Comparison of ENCODE assay signal across 1 cellular context in the genomic region with DNA sequence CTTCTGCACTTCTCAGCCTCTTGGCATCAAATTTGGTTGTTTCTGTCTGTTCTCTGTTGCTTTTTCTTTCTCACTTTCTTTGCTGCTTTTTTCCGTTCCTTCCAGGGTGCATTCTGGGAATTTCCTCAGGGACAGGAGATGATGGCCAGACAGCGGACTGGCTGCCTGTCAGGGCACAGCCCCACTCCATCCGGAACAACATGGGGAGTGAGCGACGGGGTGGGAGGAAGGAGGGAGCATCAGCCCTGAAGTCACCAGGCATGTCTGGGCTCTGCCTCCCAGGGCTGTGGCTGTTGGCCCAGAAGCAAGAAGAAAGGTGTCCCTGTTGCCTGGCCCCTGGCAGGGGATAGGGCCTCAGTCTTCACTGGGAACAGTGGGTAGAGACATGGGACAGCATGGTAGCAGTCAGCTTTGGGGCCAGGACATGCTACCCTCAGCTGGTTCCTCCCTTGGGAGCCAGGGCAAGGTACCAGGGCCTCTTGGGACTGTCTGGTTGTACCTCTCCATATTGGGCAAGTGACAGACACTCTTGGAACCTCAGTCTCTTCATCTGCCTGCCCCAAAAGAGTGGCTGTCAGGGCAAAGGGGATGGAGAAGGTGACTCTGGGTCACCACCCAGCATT.
A peak's percentile ranks its signal among the peaks of the same experiment; 100 is the strongest.
TF ChIP-seq lines count a peak whose summit lies in the region.

No MANE protein-coding gene starts in this region.

TF ChIP-seq in HepG2, 621 proteins besides CTCF, POLR2A, EP300 and RAD21:
- TF ChIP-seq ZFP82 (CRISPR knock-in tag; IDR thresholded peaks at IDR 0.05; ENCODE audit: borderline replicate concordance) (no peak), TMF1 (CRISPR knock-in tag; IDR thresholded peaks at IDR 0.05; ENCODE audit: low read depth) (0 out of 2 replicates have a peak, but pooled peaks have one; percentile 48), GABPA (IDR thresholded peaks at IDR 0.05; ENCODE audit: low read depth, low read length) (no peak), GABPA (CRISPR knock-in tag; IDR thresholded peaks at IDR 0.05; ENCODE audit: low read depth) (0 out of 2 replicates have a peak, but pooled peaks have one; percentile 10), KLF9 (CRISPR knock-in tag; IDR thresholded peaks at IDR 0.05; ENCODE audit: low read depth) (no peak), GLI4 (CRISPR knock-in tag; IDR thresholded peaks at IDR 0.05; ENCODE audit: borderline replicate concordance) (0 out of 2 replicates have a peak, but pooled peaks have one; percentile 10), ZNF7 (CRISPR knock-in tag; IDR thresholded peaks at IDR 0.05) (no peak), NFIC (IDR thresholded peaks at IDR 0.05; ENCODE audit: low read length) (no peak), ETV5 (CRISPR knock-in tag; IDR thresholded peaks at IDR 0.05; ENCODE audit: borderline replicate concordance) (no peak), CREM (IDR thresholded peaks at IDR 0.05) (no peak), CREM (CRISPR knock-in tag; IDR thresholded peaks at IDR 0.05) (no peak), XRCC5 (optimal IDR thresholded peaks at IDR 0.05; ENCODE audit: low read length) (peak; percentile 0), KDM5B (CRISPR knock-in tag; IDR thresholded peaks at IDR 0.05; ENCODE audit: borderline replicate concordance) (0 out of 2 replicates have a peak, but pooled peaks have one; percentile 20), ZFP41 (CRISPR knock-in tag; IDR thresholded peaks at IDR 0.05; ENCODE audit: borderline replicate concordance) (no peak)
- TF ChIP-seq, protein P1, sequence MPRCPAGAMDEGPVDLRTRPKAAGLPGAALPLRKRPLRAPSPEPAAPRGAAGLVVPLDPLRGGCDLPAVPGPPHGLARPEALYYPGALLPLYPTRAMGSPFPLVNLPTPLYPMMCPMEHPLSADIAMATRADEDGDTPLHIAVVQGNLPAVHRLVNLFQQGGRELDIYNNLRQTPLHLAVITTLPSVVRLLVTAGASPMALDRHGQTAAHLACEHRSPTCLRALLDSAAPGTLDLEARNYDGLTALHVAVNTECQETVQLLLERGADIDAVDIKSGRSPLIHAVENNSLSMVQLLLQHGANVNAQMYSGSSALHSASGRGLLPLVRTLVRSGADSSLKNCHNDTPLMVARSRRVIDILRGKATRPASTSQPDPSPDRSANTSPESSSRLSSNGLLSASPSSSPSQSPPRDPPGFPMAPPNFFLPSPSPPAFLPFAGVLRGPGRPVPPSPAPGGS (CRISPR knock-in tag; IDR thresholded peaks at IDR 0.05) = no peak
- TF ChIP-seq, protein P2, sequence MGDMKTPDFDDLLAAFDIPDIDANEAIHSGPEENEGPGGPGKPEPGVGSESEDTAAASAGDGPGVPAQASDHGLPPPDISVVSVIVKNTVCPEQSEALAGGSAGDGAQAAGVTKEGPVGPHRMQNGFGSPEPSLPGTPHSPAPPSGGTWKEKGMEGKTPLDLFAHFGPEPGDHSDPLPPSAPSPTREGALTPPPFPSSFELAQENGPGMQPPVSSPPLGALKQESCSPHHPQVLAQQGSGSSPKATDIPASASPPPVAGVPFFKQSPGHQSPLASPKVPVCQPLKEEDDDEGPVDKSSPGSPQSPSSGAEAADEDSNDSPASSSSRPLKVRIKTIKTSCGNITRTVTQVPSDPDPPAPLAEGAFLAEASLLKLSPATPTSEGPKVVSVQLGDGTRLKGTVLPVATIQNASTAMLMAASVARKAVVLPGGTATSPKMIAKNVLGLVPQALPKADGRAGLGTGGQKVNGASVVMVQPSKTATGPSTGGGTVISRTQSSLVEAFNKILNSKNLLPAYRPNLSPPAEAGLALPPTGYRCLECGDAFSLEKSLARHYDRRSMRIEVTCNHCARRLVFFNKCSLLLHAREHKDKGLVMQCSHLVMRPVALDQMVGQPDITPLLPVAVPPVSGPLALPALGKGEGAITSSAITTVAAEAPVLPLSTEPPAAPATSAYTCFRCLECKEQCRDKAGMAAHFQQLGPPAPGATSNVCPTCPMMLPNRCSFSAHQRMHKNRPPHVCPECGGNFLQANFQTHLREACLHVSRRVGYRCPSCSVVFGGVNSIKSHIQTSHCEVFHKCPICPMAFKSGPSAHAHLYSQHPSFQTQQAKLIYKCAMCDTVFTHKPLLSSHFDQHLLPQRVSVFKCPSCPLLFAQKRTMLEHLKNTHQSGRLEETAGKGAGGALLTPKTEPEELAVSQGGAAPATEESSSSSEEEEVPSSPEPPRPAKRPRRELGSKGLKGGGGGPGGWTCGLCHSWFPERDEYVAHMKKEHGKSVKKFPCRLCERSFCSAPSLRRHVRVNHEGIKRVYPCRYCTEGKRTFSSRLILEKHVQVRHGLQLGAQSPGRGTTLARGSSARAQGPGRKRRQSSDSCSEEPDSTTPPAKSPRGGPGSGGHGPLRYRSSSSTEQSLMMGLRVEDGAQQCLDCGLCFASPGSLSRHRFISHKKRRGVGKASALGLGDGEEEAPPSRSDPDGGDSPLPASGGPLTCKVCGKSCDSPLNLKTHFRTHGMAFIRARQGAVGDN (CRISPR knock-in tag; IDR thresholded peaks at IDR 0.05) = peak; percentile 49; the same call in 1 of the 2 replicates
- TF ChIP-seq, protein P3, sequence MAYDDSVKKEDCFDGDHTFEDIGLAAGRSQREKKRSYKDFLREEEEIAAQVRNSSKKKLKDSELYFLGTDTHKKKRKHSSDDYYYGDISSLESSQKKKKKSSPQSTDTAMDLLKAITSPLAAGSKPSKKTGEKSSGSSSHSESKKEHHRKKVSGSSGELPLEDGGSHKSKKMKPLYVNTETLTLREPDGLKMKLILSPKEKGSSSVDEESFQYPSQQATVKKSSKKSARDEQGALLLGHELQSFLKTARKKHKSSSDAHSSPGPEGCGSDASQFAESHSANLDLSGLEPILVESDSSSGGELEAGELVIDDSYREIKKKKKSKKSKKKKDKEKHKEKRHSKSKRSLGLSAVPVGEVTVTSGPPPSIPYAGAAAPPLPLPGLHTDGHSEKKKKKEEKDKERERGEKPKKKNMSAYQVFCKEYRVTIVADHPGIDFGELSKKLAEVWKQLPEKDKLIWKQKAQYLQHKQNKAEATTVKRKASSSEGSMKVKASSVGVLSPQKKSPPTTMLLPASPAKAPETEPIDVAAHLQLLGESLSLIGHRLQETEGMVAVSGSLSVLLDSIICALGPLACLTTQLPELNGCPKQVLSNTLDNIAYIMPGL (CRISPR knock-in tag; IDR thresholded peaks at IDR 0.05; ENCODE audit: borderline replicate concordance in 1 of 2, low read depth in 1 of 2) = 0 out of 4 replicates have a peak, but pooled peaks of 1 of the 2 experiments have one; percentile 0
- TF ChIP-seq, protein P4, sequence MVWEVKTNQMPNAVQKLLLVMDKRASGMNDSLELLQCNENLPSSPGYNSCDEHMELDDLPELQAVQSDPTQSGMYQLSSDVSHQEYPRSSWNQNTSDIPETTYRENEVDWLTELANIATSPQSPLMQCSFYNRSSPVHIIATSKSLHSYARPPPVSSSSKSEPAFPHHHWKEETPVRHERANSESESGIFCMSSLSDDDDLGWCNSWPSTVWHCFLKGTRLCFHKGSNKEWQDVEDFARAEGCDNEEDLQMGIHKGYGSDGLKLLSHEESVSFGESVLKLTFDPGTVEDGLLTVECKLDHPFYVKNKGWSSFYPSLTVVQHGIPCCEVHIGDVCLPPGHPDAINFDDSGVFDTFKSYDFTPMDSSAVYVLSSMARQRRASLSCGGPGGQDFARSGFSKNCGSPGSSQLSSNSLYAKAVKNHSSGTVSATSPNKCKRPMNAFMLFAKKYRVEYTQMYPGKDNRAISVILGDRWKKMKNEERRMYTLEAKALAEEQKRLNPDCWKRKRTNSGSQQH (CRISPR knock-in tag; IDR thresholded peaks at IDR 0.05; ENCODE audit: low read depth) = no peak
TF ChIP-seq in HepG2: peak in this region for 7.
